1 cellular context compared by ENCODE assay signal in the genomic region with DNA sequence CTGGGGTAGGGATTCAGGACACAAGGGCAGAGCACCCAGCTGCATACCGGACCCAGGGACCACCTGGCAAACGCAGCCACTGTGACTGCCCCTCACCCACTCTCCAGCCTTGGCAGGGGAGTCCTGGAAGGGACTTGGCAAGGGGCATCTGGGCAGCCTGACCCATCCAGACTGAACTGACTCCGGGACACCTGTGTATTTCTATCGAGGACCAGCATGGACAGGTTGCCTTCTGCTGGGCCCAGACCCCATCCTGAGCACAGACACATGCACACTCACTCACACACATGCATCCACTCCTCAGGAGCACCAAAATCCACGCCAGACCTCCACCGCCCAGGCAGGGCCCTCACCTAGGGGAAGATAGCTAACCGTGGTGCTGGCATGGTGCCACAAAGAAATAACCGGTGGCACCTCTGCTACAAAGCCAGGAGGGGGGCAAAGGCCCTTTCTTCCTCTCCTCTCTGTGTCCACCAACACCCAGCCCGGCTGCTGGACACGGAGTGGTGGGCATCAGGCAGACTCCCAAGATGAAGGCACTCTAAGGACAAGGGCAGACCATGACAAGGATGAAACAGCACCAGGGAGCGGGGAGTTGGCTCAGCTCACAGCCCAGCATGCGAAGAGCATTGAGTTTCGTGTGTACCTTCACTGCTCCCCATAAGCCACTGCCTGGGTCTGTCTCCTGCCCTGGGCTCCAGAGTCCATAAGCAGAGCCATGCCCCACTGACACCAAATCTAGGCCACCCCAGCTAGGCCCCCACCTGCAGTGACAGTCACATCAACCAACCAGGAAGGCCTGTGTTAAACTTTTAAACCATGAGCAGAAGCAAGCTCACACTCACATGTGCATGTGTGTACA.
TF ChIP-seq lines count a peak whose summit lies in the region.

No MANE protein-coding gene starts in this region.

TF ChIP-seq in IMR-90, 13 proteins besides CTCF, POLR2A, EP300 and RAD21:
- no peak for TF ChIP-seq MAFK (IDR thresholded peaks at IDR 0.05; ENCODE audit: low read depth, low read length)
- TF ChIP-seq, protein P1, sequence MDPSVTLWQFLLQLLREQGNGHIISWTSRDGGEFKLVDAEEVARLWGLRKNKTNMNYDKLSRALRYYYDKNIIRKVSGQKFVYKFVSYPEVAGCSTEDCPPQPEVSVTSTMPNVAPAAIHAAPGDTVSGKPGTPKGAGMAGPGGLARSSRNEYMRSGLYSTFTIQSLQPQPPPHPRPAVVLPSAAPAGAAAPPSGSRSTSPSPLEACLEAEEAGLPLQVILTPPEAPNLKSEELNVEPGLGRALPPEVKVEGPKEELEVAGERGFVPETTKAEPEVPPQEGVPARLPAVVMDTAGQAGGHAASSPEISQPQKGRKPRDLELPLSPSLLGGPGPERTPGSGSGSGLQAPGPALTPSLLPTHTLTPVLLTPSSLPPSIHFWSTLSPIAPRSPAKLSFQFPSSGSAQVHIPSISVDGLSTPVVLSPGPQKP (IDR thresholded peaks at IDR 0.05; ENCODE audit: borderline replicate concordance, low read depth, low read length) = no peak
- TF ChIP-seq CHD1 (IDR thresholded peaks at IDR 0.05; ENCODE audit: low read depth, low read length) = no peak
- no peak for TF ChIP-seq NFE2L2 (IDR thresholded peaks at IDR 0.05; ENCODE audit: low read depth, low read length)
- no peak for TF ChIP-seq RFX5 (IDR thresholded peaks at IDR 0.05; ENCODE audit: low read depth, low read length)
- no peak for TF ChIP-seq CEBPB (IDR thresholded peaks at IDR 0.05; ENCODE audit: low read depth, low read length)
- TF ChIP-seq MAZ (IDR thresholded peaks at IDR 0.05; ENCODE audit: borderline replicate concordance, low read depth, low read length) = no peak
- TF ChIP-seq RCOR1 (IDR thresholded peaks at IDR 0.05; ENCODE audit: insufficient replicate concordance, low read length) = no peak
- TF ChIP-seq FOS (IDR thresholded peaks at IDR 0.05; ENCODE audit: low read depth, low read length) = no peak
- no peak for TF ChIP-seq SMC3 (IDR thresholded peaks at IDR 0.05; ENCODE audit: low read depth, low read length)
- no peak for TF ChIP-seq BHLHE40 (IDR thresholded peaks at IDR 0.05; ENCODE audit: low read depth, low read length)
- no peak for TF ChIP-seq MXI1 (IDR thresholded peaks at IDR 0.05; ENCODE audit: borderline replicate concordance, low read depth, low read length)
- TF ChIP-seq, protein P2, sequence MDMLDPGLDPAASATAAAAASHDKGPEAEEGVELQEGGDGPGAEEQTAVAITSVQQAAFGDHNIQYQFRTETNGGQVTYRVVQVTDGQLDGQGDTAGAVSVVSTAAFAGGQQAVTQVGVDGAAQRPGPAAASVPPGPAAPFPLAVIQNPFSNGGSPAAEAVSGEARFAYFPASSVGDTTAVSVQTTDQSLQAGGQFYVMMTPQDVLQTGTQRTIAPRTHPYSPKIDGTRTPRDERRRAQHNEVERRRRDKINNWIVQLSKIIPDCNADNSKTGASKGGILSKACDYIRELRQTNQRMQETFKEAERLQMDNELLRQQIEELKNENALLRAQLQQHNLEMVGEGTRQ (IDR thresholded peaks at IDR 0.05; ENCODE audit: low read depth, low read length) = no peak
